Comparison of ENCODE assay signal across 1 cellular context in genomic region chr1:156540955-156541354, GRCh38.
TF ChIP-seq lines count a peak whose summit lies in the region.

No MANE protein-coding gene starts in this region.

TF ChIP-seq in IMR-90, 13 proteins besides CTCF, POLR2A, EP300 and RAD21 (continued from another document):
- TF ChIP-seq ELK1 (IDR thresholded peaks at IDR 0.05; ENCODE audit: borderline replicate concordance, low read depth, low read length) = no peak
- TF ChIP-seq CHD1 (IDR thresholded peaks at IDR 0.05; ENCODE audit: low read depth, low read length) = no peak
- TF ChIP-seq RFX5 (IDR thresholded peaks at IDR 0.05; ENCODE audit: low read depth, low read length) = no peak
- TF ChIP-seq RCOR1 (IDR thresholded peaks at IDR 0.05; ENCODE audit: insufficient replicate concordance, low read length) = no peak
- no peak for TF ChIP-seq MAZ (IDR thresholded peaks at IDR 0.05; ENCODE audit: borderline replicate concordance, low read depth, low read length)
- no peak for TF ChIP-seq MXI1 (IDR thresholded peaks at IDR 0.05; ENCODE audit: borderline replicate concordance, low read depth, low read length)
- TF ChIP-seq BHLHE40 (IDR thresholded peaks at IDR 0.05; ENCODE audit: low read depth, low read length) = no peak
- TF ChIP-seq FOS (IDR thresholded peaks at IDR 0.05; ENCODE audit: low read depth, low read length) = no peak
- no peak for TF ChIP-seq SMC3 (IDR thresholded peaks at IDR 0.05; ENCODE audit: low read depth, low read length)
- no peak for TF ChIP-seq NFE2L2 (IDR thresholded peaks at IDR 0.05; ENCODE audit: low read depth, low read length)
- no peak for TF ChIP-seq USF2 (IDR thresholded peaks at IDR 0.05; ENCODE audit: low read depth, low read length)
- no peak for TF ChIP-seq MAFK (IDR thresholded peaks at IDR 0.05; ENCODE audit: low read depth, low read length)
TF ChIP-seq in IMR-90: peak in this region for 0.
